Comparison of ENCODE assay signal across 24 cellular contexts in genomic region chr1:95171270-95172245, GRCh38. TPM values are rescaled to one million over a fixed set of nuclear protein-coding genes. Genes with fewer than 3 reads are reported as not detected.
DNase-seq lines count a peak whose midpoint lies in the region; ATAC-seq, FAIRE-seq and TF ChIP-seq lines count a peak whose summit lies in the region.
"Had no signal": no experiment of that assay in that cellular context is flagged by ENCODE, and none has a peak within 500 bp of the region (broad histone marks: within the 10 kb centered on the region; RNA-seq: fewer than 3 reads in every experiment).

No MANE protein-coding gene starts in this region.

- H3K4me3 Mint-ChIP-seq in chondrocyte (ENCODE audit: unreplicated experiment), result no peak overlapping the region
- H3K4me3 Mint-ChIP-seq: CD8-positive, alpha-beta T cell had no signal

- peaks cover 2 to 9% of the 10 kb centered on the region in 2 experiments; a peak in 2 of 5 replicates for H3K36me3 ChIP-seq in HepG2 (replicated peaks in 1 of 2; ENCODE audit: control insufficient read depth in 1 of 2, insufficient read depth in 2 of 2, low read length in 2 of 2)
- H3K36me3 ChIP-seq: BLaER1 treated with 17β-estradiol and CSF1 and Interleukin-3, amounts not matched to agents 10 nM and 100 nM had no signal

- H3K79me2 ChIP-seq in HepG2 (ENCODE audit: insufficient read depth, low read length), result no peaks in the 10 kb centered on the region

- no peak overlapping the region for H3K4me2 ChIP-seq in HepG2 (ENCODE audit: low read depth, low read length)
- H3K4me2 ChIP-seq: BLaER1 treated with 17β-estradiol and CSF1 and Interleukin-3, amounts not matched to agents 10 nM and 100 nM had no signal

- H2AFZ ChIP-seq in HepG2 (ENCODE audit: low read length), result no peak overlapping the region

- TF ChIP-seq CTCF in astrocyte of the cerebellum (IDR thresholded peaks at IDR 0.05; ENCODE audit: low read depth, low read length, missing control alignments) (no peak), HepG2 (CRISPR knock-in tag; IDR thresholded peaks at IDR 0.05) (no peak), GM10266 (IDR thresholded peaks at IDR 0.05; ENCODE audit: control insufficient read depth, insufficient read depth, low read depth, missing control alignments) (no peak), chondrocyte (IDR thresholded peaks at IDR 0.05) (no peak)

- no peaks in the 10 kb centered on the region for H4K20me1 ChIP-seq in HepG2 (ENCODE audit: insufficient read depth, low read length)
- H4K20me1 ChIP-seq: BLaER1 treated with 17β-estradiol and CSF1 and Interleukin-3, amounts not matched to agents 10 nM and 100 nM had no signal

- DNase-seq in Ammon's horn (ENCODE audit: low spot score), result peak; percentile 34
- peak; percentile 94 for DNase-seq in G401 (ENCODE audit: low spot score)
- peak; percentile 5 for DNase-seq in astrocyte of the cerebellum (ENCODE audit: low read depth)
- no peak for DNase-seq in HepG2 (ENCODE audit: low spot score)
- no peak for DNase-seq in GM10266 (ENCODE audit: extremely low spot score)
- DNase-seq in NOMO-1 (lab: John Stamatoyannopoulos, UW; ENCODE audit: unreplicated experiment in 2 of 2), result no peak
- DNase-seq in dermis blood vessel endothelial cell, result no peak
- no peak for DNase-seq in chondrocyte (ENCODE audit: low spot score)
- DNase-seq: ACHN; Calu3; CD8-positive, alpha-beta T cell; DMS53; GF-D8; KBM-7; NCI-H1105 treated with DMSO at 0.1 percent for 48 hours; NCI-H2029 treated with DMSO at 0.1 percent for 48 hours; NCI-H226; NCI-H524 treated with DMSO at 0.1 percent for 48 hours; NCI-H82; Peyer's patch; SW 1271 had no signal

- TF ChIP-seq EP300 in HepG2 (IDR thresholded peaks at IDR 0.05; ENCODE audit: low read depth in 2 of 2, low read length in 2 of 2) (no peak), HepG2 (CRISPR knock-in tag; IDR thresholded peaks at IDR 0.05; ENCODE audit: borderline replicate concordance) (no peak)

- no peak overlapping the region for H3K27ac ChIP-seq in HepG2 (ENCODE audit: extremely low read length, insufficient read depth, low read length)
- H3K27ac ChIP-seq: BLaER1 treated with 17β-estradiol and CSF1 and Interleukin-3, amounts not matched to agents 10 nM and 100 nM; Peyer's patch had no signal

- peaks cover 36% of the 10 kb centered on the region for H3K4me1 Mint-ChIP-seq in chondrocyte (ENCODE audit: low read depth)

- no peaks in the 10 kb centered on the region for H3K27me3 ChIP-seq in HepG2 (ENCODE audit: control insufficient read depth in 1 of 2, insufficient read depth in 2 of 2, low read length in 2 of 2)
- H3K27me3 ChIP-seq: BLaER1 treated with 17β-estradiol and CSF1 and Interleukin-3, amounts not matched to agents 10 nM and 100 nM; Peyer's patch had no signal

- intact Hi-C loops in HepG2 (cut with micrococcal nuclease; ENCODE audit: unreplicated experiment), result no loop called here

- FAIRE-seq in HepG2 (lab: Jason Lieb, UNC), result no peak
- FAIRE-seq: H54 had no signal

- peaks cover 11% of the 10 kb centered on the region for H3K4me1 ChIP-seq in HepG2 (ENCODE audit: insufficient read depth, low read length)

- 94% methylated on average over 7 of the region's 7 CpGs for WGBS in HepG2 (ENCODE audit: low lambda C conversion rate)

- no peak overlapping the region for H3K27ac Mint-ChIP-seq in chondrocyte (ENCODE audit: unreplicated experiment)
- H3K27ac Mint-ChIP-seq: CD8-positive, alpha-beta T cell had no signal

- CTCF ChIA-PET in HepG2 (lab: Yijun Ruan, JAX; ENCODE audit: low intra/inter-chr PET ratio, low total read pairs), result no interaction called here

- POLR2A ChIA-PET in HepG2 (lab: Yijun Ruan, JAX), result no interaction called here

- in situ Hi-C loops in G401 (cut with HindIII; ENCODE audit: low sequenced_read_pairs), result no loop called here
- in situ Hi-C loops in astrocyte of the cerebellum (cut with HindIII; ENCODE audit: low sequenced_read_pairs), result no loop called here
- in situ Hi-C loops in HepG2 (cut with HindIII; ENCODE audit: extremely low pct_ligation_motif_present, low pct_unique_long_range_greater_than_20kb), result no loop called here

- H3K4me3 ChIP-seq in astrocyte of the cerebellum (ENCODE audit: low read depth, low read length), result no peak overlapping the region
- H3K4me3 ChIP-seq in HepG2 (replicated peaks in 1 of 3; ENCODE audit: insufficient read depth in 1 of 3, low read depth in 2 of 3, low read length in 3 of 3), result no peak overlapping the region
- H3K4me3 ChIP-seq: BLaER1 treated with 17β-estradiol and CSF1 and Interleukin-3, amounts not matched to agents 10 nM and 100 nM; Peyer's patch had no signal

- no peak for TF ChIP-seq POLR2A in HepG2 (IDR thresholded peaks at IDR 0.05; ENCODE audit: insufficient read depth in 1 of 2, low read depth in 2 of 2, low read length in 2 of 2)

- H3K9me3 Mint-ChIP-seq in chondrocyte (ENCODE audit: low read depth), result peaks cover 9% of the 10 kb centered on the region
- H3K9me3 Mint-ChIP-seq: CD8-positive, alpha-beta T cell had no signal

- H3K9ac ChIP-seq in HepG2 (ENCODE audit: insufficient read depth, low read depth, low read length), result no peak overlapping the region
- H3K9ac ChIP-seq: BLaER1 treated with 17β-estradiol and CSF1 and Interleukin-3, amounts not matched to agents 10 nM and 100 nM had no signal

- no peak for ATAC-seq in HepG2
- ATAC-seq: CD8-positive, alpha-beta T cell had no signal

- no peaks in the 10 kb centered on the region for H3K27me3 Mint-ChIP-seq in chondrocyte (ENCODE audit: low read depth)

- TF ChIP-seq RAD21 in HepG2 (CRISPR knock-in tag; IDR thresholded peaks at IDR 0.05), result no peak

- H3K9me3 ChIP-seq in HepG2 (ENCODE audit: low read length), result no peaks in the 10 kb centered on the region
- H3K9me3 ChIP-seq: BLaER1 treated with 17β-estradiol and CSF1 and Interleukin-3, amounts not matched to agents 10 nM and 100 nM; Peyer's patch had no signal

- H3K36me3 Mint-ChIP-seq in chondrocyte (ENCODE audit: low read depth), result peaks cover 4% of the 10 kb centered on the region
- H3K36me3 Mint-ChIP-seq: CD8-positive, alpha-beta T cell had no signal

- BruUV-seq in HepG2 (replicated peaks; lab: Mats Ljungman, UMichigan), result no TSS peak

TF ChIP-seq in HepG2, 621 proteins besides CTCF, POLR2A, EP300 and RAD21:
- TF ChIP-seq CEBPB (IDR thresholded peaks at IDR 0.05; ENCODE audit: borderline replicate concordance, low read depth, low read length), result peak; percentile 47; the same call in 1 of the 2 replicates
- no peak for TF ChIP-seq ZNF800 (CRISPR knock-in tag; IDR thresholded peaks at IDR 0.05)
- TF ChIP-seq GMEB2 (CRISPR knock-in tag; IDR thresholded peaks at IDR 0.05; ENCODE audit: low read depth), result no peak

RNA-seq across cellular contexts. Expression of gene TLCD4, which starts 54.4 kb away (rescaled TPM):
- total RNA-seq in G401 (2014; rRNA removed; shearing (Covaris generic)), result 0.06 and 6.2 TPM in 2 replicates
- 11.9 and 14.5 TPM in 2 replicates for total RNA-seq in HepG2 (2016; rRNA removed; fragmentation: Illumina TruSeq; extraction: Trizol)
- 71.5 and 79.3 TPM in 2 replicates for total RNA-seq in HepG2 (2016; cell fraction: cytosol; rRNA removed; fragmentation: Illumina TruSeq; extraction: Trizol; ENCODE audit: low read depth)
- total RNA-seq in HepG2 (2016; cell fraction: insoluble cytoplasmic fraction; rRNA removed; fragmentation: Illumina TruSeq; extraction: Trizol), result 15.0 and 17.4 TPM in 2 replicates
- 26.6 and 27.6 TPM in 2 replicates for total RNA-seq in HepG2 (2016; cell fraction: membrane; rRNA removed; fragmentation: Illumina TruSeq; extraction: Trizol)
- total RNA-seq in HepG2 (2016; cell fraction: nucleus; rRNA removed; fragmentation: Illumina TruSeq; extraction: Trizol), result 10.3 and 10.9 TPM in 2 replicates
- 4.1 and 4.7 TPM in 2 replicates for polyA plus RNA-seq in HepG2 (2011; rRNA removed)
- polyA plus RNA-seq in HepG2 (2011; cell fraction: cytosol; rRNA removed), result 1.9 and 3.6 TPM in 2 replicates
- polyA plus RNA-seq in HepG2 (2011; cell fraction: nucleus; rRNA removed), result 1.00 and 1.9 TPM in 2 replicates
- 10.2 and 17.7 TPM in 2 replicates for polyA plus RNA-seq in HepG2 (2012)
- polyA plus RNA-seq in HepG2 (2016; cell fraction: cytosol; fragmentation: Illumina TruSeq; extraction: Trizol; ENCODE audit: low read depth), result 2.5 and 3.6 TPM in 2 replicates
- polyA plus RNA-seq in HepG2 (2016; cell fraction: insoluble cytoplasmic fraction; fragmentation: Illumina TruSeq; extraction: Trizol; ENCODE audit: low read depth), result 9.3 and 10.5 TPM in 2 replicates
- 6.3 and 7.5 TPM in 2 replicates for polyA plus RNA-seq in HepG2 (2016; cell fraction: membrane; fragmentation: Illumina TruSeq; extraction: Trizol; ENCODE audit: low read depth)
- 9.9 and 11.4 TPM in 2 replicates for polyA plus RNA-seq in HepG2 (2016; cell fraction: nucleus; fragmentation: Illumina TruSeq; extraction: Trizol; ENCODE audit: insufficient read depth, low read depth)
- 7.5 and 9.8 TPM in 2 replicates for polyA minus RNA-seq in HepG2 (2011; rRNA and poly(A)+ RNA removed; ENCODE audit: low replicate concordance)
- polyA minus RNA-seq in HepG2 (2011; cell fraction: cytosol; rRNA and poly(A)+ RNA removed), result 9.3 and 10.9 TPM in 2 replicates
- polyA minus RNA-seq in HepG2 (2011; cell fraction: nucleus; rRNA and poly(A)+ RNA removed), result 7.2 and 7.9 TPM in 2 replicates
- 0.09 and 0.34 TPM in 2 replicates for total RNA-seq in dermis blood vessel endothelial cell
- 1.6 to 2.6 TPM (median 2.4 TPM) in 3 replicates for total RNA-seq in chondrocyte
- total RNA-seq: OCI-LY7 had no signal

Comparison
In these comparisons a context has a peak if more than half of its experiments do, and no peak if none do; other contexts are left out.
1. DNase-seq: peak in Ammon's horn (single experiment), G401 (single experiment) and astrocyte of the cerebellum (single experiment); none in HepG2 (single experiment), GM10266 (single experiment), NOMO-1 (0 of 2), dermis blood vessel endothelial cell (single experiment) and chondrocyte (single experiment).